In genomic region chrX:153672531-153673397, GRCh38 we compare ENCODE assay signal across 18 cellular contexts. TPM values are rescaled to one million over a fixed set of nuclear protein-coding genes. Genes with fewer than 3 reads are reported as not detected.
A peak's percentile ranks its signal among the peaks of the same experiment; 100 is the strongest.
DNase-seq lines count a peak whose midpoint lies in the region; ATAC-seq and TF ChIP-seq lines count a peak whose summit lies in the region.
"Had no signal": no experiment of that assay in that cellular context is flagged by ENCODE, and none has a peak within 500 bp of the region (broad histone marks: within the 10 kb centered on the region; RNA-seq: fewer than 3 reads in every experiment).

No MANE protein-coding gene starts in this region.

- no peaks in the 10 kb centered on the region; the same call in 1 of the 3 replicates for H3K36me3 Mint-ChIP-seq in GM23338 (ENCODE audit: low read depth)
- H3K36me3 Mint-ChIP-seq: CD4-positive, CD25-positive, alpha-beta regulatory T cell had no signal

- H3K9ac ChIP-seq in rectal smooth muscle tissue (ENCODE audit: low read length), result no peak overlapping the region

- H3K27me3 ChIP-seq in GM23338 (ENCODE audit: insufficient read depth) (0 out of 2 replicates have a peak, but pooled peaks cover 2% of the 10 kb centered on the region), esophagus squamous epithelium (peaks cover 0 to 33% (median 0%) of the 10 kb centered on the region in 4 donors), rectal smooth muscle tissue (ENCODE audit: control insufficient read depth, insufficient read depth, low read length) (peaks cover 20% of the 10 kb centered on the region)

- H4K20me1 ChIP-seq in GM23338 (replicated peaks; ENCODE audit: insufficient read depth), result no peaks in the 10 kb centered on the region

- 62 to 63% methylated on average over 13 to 18 of the region's 52 CpGs for WGBS in esophagus squamous epithelium, 2 donors

- peaks cover 12% of the 10 kb centered on the region for H3K4me1 Mint-ChIP-seq in GM23338

- no peak overlapping the region for H3K27ac ChIP-seq in GM23338 (ENCODE audit: low read depth)
- peak overlapping the region in 2 of 4 donors; percentile 29 to 34 for H3K27ac ChIP-seq in esophagus squamous epithelium
- peak overlapping the region; percentile 77 for H3K27ac ChIP-seq in rectal smooth muscle tissue (ENCODE audit: low read depth, low read length)
- H3K27ac ChIP-seq: brain microvascular endothelial cell, gastrocnemius medialis, RWPE1, uterus had no signal

- H3K4me3 ChIP-seq in GM23338, result peak overlapping the region; percentile 36; the same call in 1 of the 2 replicates
- no peak overlapping the region for H3K4me3 ChIP-seq in NB4 (ENCODE audit: low read depth, low read length)
- H3K4me3 ChIP-seq in esophagus squamous epithelium, result peak overlapping the region in 3 of 4 donors; percentile 10 to 40 (median 13)
- peak overlapping the region; percentile 49 for H3K4me3 ChIP-seq in rectal smooth muscle tissue (ENCODE audit: low read length)
- H3K4me3 ChIP-seq: gastrocnemius medialis, mucosa of descending colon, uterus had no signal

- H3K9me2 ChIP-seq in GM23338 (ENCODE audit: insufficient read depth), result no peaks in the 10 kb centered on the region

- no peaks in the 10 kb centered on the region for H3K9me3 ChIP-seq in esophagus squamous epithelium
- H3K9me3 ChIP-seq: gastrocnemius medialis, mucosa of descending colon, uterus had no signal

- H3K36me3 ChIP-seq in GM23338 (ENCODE audit: insufficient read depth), result no peaks in the 10 kb centered on the region
- H3K36me3 ChIP-seq in esophagus squamous epithelium, result no peaks in the 10 kb centered on the region
- H3K36me3 ChIP-seq in rectal smooth muscle tissue (ENCODE audit: control insufficient read depth, insufficient read depth, low read length), result no peaks in the 10 kb centered on the region
- H3K36me3 ChIP-seq: brain microvascular endothelial cell, gastrocnemius medialis, uterus had no signal

- peak overlapping the region; percentile 56 for H3K4me3 Mint-ChIP-seq in GM23338
- H3K4me3 Mint-ChIP-seq: activated CD4-positive, alpha-beta T cell treated with anti-CD3 and anti-CD28 coated beads, Interleukin-2, amount 10 ng/mL, durations not matched to agents 7 days and 5 days; effector memory CD8-positive, alpha-beta T cell; T-helper 1 cell treated with Interleukin-12 subunit alpha and Interleukin-12 subunit beta and Interleukin-4 antibody, amounts not matched to agents 30 μg/mL and 1 μg/mL, for 36 hours had no signal

- TF ChIP-seq POLR2A in NB4 (IDR thresholded peaks at IDR 0.05; ENCODE audit: extremely low read depth, insufficient read length), result no peak
- no peak for TF ChIP-seq POLR2A in esophagus squamous epithelium (IDR thresholded peaks at IDR 0.05)

- no peaks in the 10 kb centered on the region for H3F3A ChIP-seq in GM23338 (replicated peaks; ENCODE audit: low read depth)

- H3K27me3 Mint-ChIP-seq in GM23338 (ENCODE audit: insufficient read depth, low read depth, poor library complexity), result peaks cover 13% of the 10 kb centered on the region

- H3K27ac Mint-ChIP-seq in GM23338, result no peak overlapping the region
- H3K27ac Mint-ChIP-seq: activated CD4-positive, alpha-beta T cell treated with anti-CD3 and anti-CD28 coated beads, Interleukin-2, amount 10 ng/mL, durations not matched to agents 7 days and 5 days; effector memory CD8-positive, alpha-beta T cell; T-helper 1 cell treated with Interleukin-12 subunit alpha and Interleukin-12 subunit beta and Interleukin-4 antibody, amounts not matched to agents 30 μg/mL and 1 μg/mL, for 36 hours had no signal

- TF ChIP-seq CTCF in GM23338 (conservative IDR thresholded peaks at IDR 0.05; ENCODE audit: low read depth in 2 of 2) (no peak), NB4 (IDR thresholded peaks at IDR 0.05; ENCODE audit: low read depth, low read length) (no peak), esophagus squamous epithelium (IDR thresholded peaks at IDR 0.05) (no peak)

- no peaks in the 10 kb centered on the region for H3K9me3 Mint-ChIP-seq in GM23338
- H3K9me3 Mint-ChIP-seq: activated CD4-positive, alpha-beta T cell treated with anti-CD3 and anti-CD28 coated beads, Interleukin-2, amount 10 ng/mL, durations not matched to agents 7 days and 5 days; effector memory CD8-positive, alpha-beta T cell; T-helper 1 cell treated with Interleukin-12 subunit alpha and Interleukin-12 subunit beta and Interleukin-4 antibody, amounts not matched to agents 30 μg/mL and 1 μg/mL, for 36 hours had no signal

- no peak for DNase-seq in GM23338 (ENCODE audit: low spot score)
- peak; percentile 27 for DNase-seq in NB4 (ENCODE audit: low read depth)
- DNase-seq in esophagus squamous epithelium (lab: John Stamatoyannopoulos, UW), result no peak
- DNase-seq in T1000 (lab: John Stamatoyannopoulos, UW), result no peak
- no peak for DNase-seq in NCI-H187 (lab: John Stamatoyannopoulos, UW)
- DNase-seq: activated CD4-positive, alpha-beta T cell treated with anti-CD3 and anti-CD28 coated beads, Interleukin-2, amount 10 ng/mL, durations not matched to agents 7 days and 5 days; brain microvascular endothelial cell; CD4-positive, CD25-positive, alpha-beta regulatory T cell; effector memory CD8-positive, alpha-beta T cell; gastrocnemius medialis; NCI-H1930; stimulated activated CD8-positive, alpha-beta memory T cell treated with anti-CD3 and anti-CD28 coated beads, Interleukin-4, amount 100 ng/mL, for 48 hours; uterus had no signal

- intact Hi-C loops in esophagus squamous epithelium (cut with DNase I), result no loop called here

- H2AFZ ChIP-seq in GM23338, result no peak overlapping the region

- H3K4me2 ChIP-seq in GM23338, result peak overlapping the region; percentile 48; the same call in 1 of the 2 replicates

- H3K79me2 ChIP-seq in GM23338 (replicated peaks; ENCODE audit: insufficient read depth), result no peaks in the 10 kb centered on the region

- H3K4me1 ChIP-seq in GM23338 (ENCODE audit: insufficient read depth), result no peaks in the 10 kb centered on the region; the same call in 1 of the 2 replicates
- peaks cover 0 to 14% (median 0%) of the 10 kb centered on the region in 3 donors for H3K4me1 ChIP-seq in esophagus squamous epithelium
- H3K4me1 ChIP-seq in rectal smooth muscle tissue (ENCODE audit: control insufficient read depth, insufficient read depth, low read length), result no peaks in the 10 kb centered on the region
- H3K4me1 ChIP-seq: uterus had no signal

- ATAC-seq in GM23338 (no peak; the same call in 2 of the 3 replicates), HG02642 (IDR thresholded peaks at IDR 0.05; ENCODE audit: poor library complexity, unreplicated experiment) (no peak)
- ATAC-seq: effector memory CD8-positive, alpha-beta T cell; gastrocnemius medialis; mucosa of descending colon had no signal

TF ChIP-seq in GM23338, 12 proteins besides CTCF, POLR2A, EP300 and RAD21 (continues in another document):
- TF ChIP-seq ZNF331 (CRISPR knock-in tag; IDR thresholded peaks at IDR 0.05; ENCODE audit: low read depth) (no peak), NANOG (IDR thresholded peaks at IDR 0.05; ENCODE audit: borderline replicate concordance) (no peak)
- TF ChIP-seq, protein P1, sequence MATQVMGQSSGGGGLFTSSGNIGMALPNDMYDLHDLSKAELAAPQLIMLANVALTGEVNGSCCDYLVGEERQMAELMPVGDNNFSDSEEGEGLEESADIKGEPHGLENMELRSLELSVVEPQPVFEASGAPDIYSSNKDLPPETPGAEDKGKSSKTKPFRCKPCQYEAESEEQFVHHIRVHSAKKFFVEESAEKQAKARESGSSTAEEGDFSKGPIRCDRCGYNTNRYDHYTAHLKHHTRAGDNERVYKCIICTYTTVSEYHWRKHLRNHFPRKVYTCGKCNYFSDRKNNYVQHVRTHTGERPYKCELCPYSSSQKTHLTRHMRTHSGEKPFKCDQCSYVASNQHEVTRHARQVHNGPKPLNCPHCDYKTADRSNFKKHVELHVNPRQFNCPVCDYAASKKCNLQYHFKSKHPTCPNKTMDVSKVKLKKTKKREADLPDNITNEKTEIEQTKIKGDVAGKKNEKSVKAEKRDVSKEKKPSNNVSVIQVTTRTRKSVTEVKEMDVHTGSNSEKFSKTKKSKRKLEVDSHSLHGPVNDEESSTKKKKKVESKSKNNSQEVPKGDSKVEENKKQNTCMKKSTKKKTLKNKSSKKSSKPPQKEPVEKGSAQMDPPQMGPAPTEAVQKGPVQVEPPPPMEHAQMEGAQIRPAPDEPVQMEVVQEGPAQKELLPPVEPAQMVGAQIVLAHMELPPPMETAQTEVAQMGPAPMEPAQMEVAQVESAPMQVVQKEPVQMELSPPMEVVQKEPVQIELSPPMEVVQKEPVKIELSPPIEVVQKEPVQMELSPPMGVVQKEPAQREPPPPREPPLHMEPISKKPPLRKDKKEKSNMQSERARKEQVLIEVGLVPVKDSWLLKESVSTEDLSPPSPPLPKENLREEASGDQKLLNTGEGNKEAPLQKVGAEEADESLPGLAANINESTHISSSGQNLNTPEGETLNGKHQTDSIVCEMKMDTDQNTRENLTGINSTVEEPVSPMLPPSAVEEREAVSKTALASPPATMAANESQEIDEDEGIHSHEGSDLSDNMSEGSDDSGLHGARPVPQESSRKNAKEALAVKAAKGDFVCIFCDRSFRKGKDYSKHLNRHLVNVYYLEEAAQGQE (IDR thresholded peaks at IDR 0.05; ENCODE audit: unreplicated experiment), result no peak

RNA-seq across cellular contexts. Expression of gene PNCK, which starts 0.8 kb away (rescaled TPM):
- total RNA-seq in GM23338 (2014; rRNA removed; shearing (Covaris generic)), result 5.4 and 11.9 TPM in 2 replicates
- 3.0 and 3.5 TPM in 2 replicates for polyA plus RNA-seq in GM23338 (2016; fragmentation: Nextera tagmentation; extraction: Ambion mirVana)
- total RNA-seq in esophagus squamous epithelium, result 1 to 10 TPM in 2 of 4 donors, under 1 TPM in 1, not detected in 1; 0.82 to 5.7 (median 1.5) TPM
- total RNA-seq: activated CD4-positive, alpha-beta T cell treated with anti-CD3 and anti-CD28 coated beads, Interleukin-2, amount 10 ng/mL, durations not matched to agents 7 days and 5 days had no signal
- polyA plus RNA-seq: CD4-positive, CD25-positive, alpha-beta regulatory T cell had no signal

RNA-seq across cellular contexts. Expression of gene SLC6A8, which starts 15.0 kb away (rescaled TPM):
- total RNA-seq in GM23338 (2014; rRNA removed; shearing (Covaris generic)), result 61.9 and 68.6 TPM in 2 replicates
- 19.5 and 22.2 TPM in 2 replicates for polyA plus RNA-seq in GM23338 (2016; fragmentation: Nextera tagmentation; extraction: Ambion mirVana)
- total RNA-seq in esophagus squamous epithelium, result 10 to 100 TPM; 19.5 to 36.2 (median 25.4) TPM

RNA-seq across cellular contexts. Expression of gene DUSP9, which starts 25.8 kb away (rescaled TPM):
- 3.4 and 3.9 TPM in 2 replicates for total RNA-seq in GM23338 (2014; rRNA removed; shearing (Covaris generic))
- polyA plus RNA-seq in GM23338 (2016; fragmentation: Nextera tagmentation; extraction: Ambion mirVana), result 0.54 and 0.71 TPM in 2 replicates
- 1 to 10 TPM in 2 of 4 donors, under 1 TPM in 2; 0.38 to 4.0 (median 1.3) TPM for total RNA-seq in esophagus squamous epithelium
- total RNA-seq: activated CD4-positive, alpha-beta T cell treated with anti-CD3 and anti-CD28 coated beads, Interleukin-2, amount 10 ng/mL, durations not matched to agents 7 days and 5 days; CD4-positive, CD25-positive, alpha-beta regulatory T cell; gastrocnemius medialis; mucosa of descending colon had no signal
- polyA plus RNA-seq: CD4-positive, CD25-positive, alpha-beta regulatory T cell had no signal

RNA-seq across cellular contexts. Expression of gene BCAP31, which starts 51.4 kb away (rescaled TPM):
- total RNA-seq in GM23338 (2014; rRNA removed; shearing (Covaris generic)), result 85.0 and 104 TPM in 2 replicates
- polyA plus RNA-seq in GM23338 (2016; fragmentation: Nextera tagmentation; extraction: Ambion mirVana), result 136 and 145 TPM in 2 replicates
- 100 to 1,000 TPM in 3 of 4 donors, 10 to 100 TPM in 1; 99.2 to 180 (median 142) TPM for total RNA-seq in esophagus squamous epithelium

RNA-seq across cellular contexts. Expression of gene ABCD1, which starts 51.9 kb away (rescaled TPM):
- total RNA-seq in GM23338 (2014; rRNA removed; shearing (Covaris generic)), result 4.0 and 8.9 TPM in 2 replicates
- 2.4 and 2.9 TPM in 2 replicates for polyA plus RNA-seq in GM23338 (2016; fragmentation: Nextera tagmentation; extraction: Ambion mirVana)
- total RNA-seq in esophagus squamous epithelium, result 1 to 10 TPM; 1.8 to 5.0 (median 3.5) TPM
